ENCODE assay signal across 34 cellular contexts in the genomic region with DNA sequence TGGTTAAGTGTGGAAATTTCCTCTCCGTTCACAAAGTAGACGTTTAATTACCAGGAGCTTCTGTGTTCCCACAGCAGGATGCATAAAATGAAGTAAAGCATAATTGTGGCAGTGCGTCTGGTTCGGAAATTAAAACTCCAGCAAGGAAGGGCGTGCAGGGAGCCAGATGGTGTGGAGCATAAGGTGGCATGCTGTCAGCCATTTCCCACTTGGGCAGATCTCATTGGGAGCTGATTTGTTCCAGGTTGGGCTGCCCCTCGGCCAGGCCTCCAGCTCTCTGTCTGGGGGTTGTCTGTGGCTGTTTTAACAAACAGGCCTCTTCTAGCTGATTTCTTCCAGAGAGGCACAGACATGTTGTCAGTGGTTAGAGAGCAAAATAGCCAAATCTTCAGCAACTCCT.
DNase-seq lines count a peak whose midpoint lies in the region; ATAC-seq and FAIRE-seq lines count a peak whose summit lies in the region.
"Had no signal": no experiment of that assay in that cellular context is flagged by ENCODE, and none has a peak within 500 bp of the region (broad histone marks: within the 10 kb centered on the region; RNA-seq: fewer than 3 reads in every experiment).

No MANE protein-coding gene starts in this region.

- POLR2A ChIA-PET in activated CD4-positive, alpha-beta memory T cell treated with anti-CD3 and anti-CD28 coated beads for 36 hours (lab: Charles Lee): no interaction called here

- H2BK12ac ChIP-seq in trophoblast cell (ENCODE audit: low read length): no peak overlapping the region

- H2BK5ac ChIP-seq in trophoblast cell (ENCODE audit: low read depth, low read length, poor library complexity): no peak overlapping the region

- no peak overlapping the region for H3K23ac ChIP-seq in trophoblast cell (ENCODE audit: low read length)

- no peak overlapping the region for H4K12ac ChIP-seq in trophoblast cell (ENCODE audit: low read depth, low read length)

- CTCF ChIA-PET in activated CD4-positive, alpha-beta memory T cell treated with anti-CD3 and anti-CD28 coated beads for 36 hours (lab: Charles Lee): no interaction called here

- H3K27me3 ChIP-seq in trophoblast cell (ENCODE audit: insufficient read depth, low read length) (no peaks in the 10 kb centered on the region), small intestine (ENCODE audit: control insufficient read depth in 2 of 2, insufficient read depth in 2 of 2, low read length in 2 of 2) (no peaks in the 10 kb centered on the region)
- H3K27me3 ChIP-seq: sigmoid colon, SJSA1 had no signal

- peaks cover 2% of the 10 kb centered on the region for H3K9me3 Mint-ChIP-seq in activated CD4-positive, alpha-beta memory T cell treated with anti-CD3 and anti-CD28 coated beads for 36 hours
- H3K9me3 Mint-ChIP-seq: activated naive CD4-positive, alpha-beta T cell treated with anti-CD3 and anti-CD28 coated beads, Interleukin-2, amount 50 U/mL, for 24 hours; activated T-helper 17 cell treated with anti-CD3 and anti-CD28 coated beads, Interleukin-2, amount 50 U/mL, for 72 hours had no signal

- ATAC-seq in HG02610 (IDR thresholded peaks at IDR 0.05; ENCODE audit: unreplicated experiment): no peak
- ATAC-seq: activated T-helper 17 cell treated with anti-CD3 and anti-CD28 coated beads, Interleukin-2, amount 50 U/mL, for 72 hours; esophagus mucosa; left cardiac atrium had no signal

- H3K4me1 ChIP-seq in trophoblast cell (ENCODE audit: control insufficient read depth in 1 of 2, insufficient read depth in 2 of 2, low read length in 2 of 2): peaks cover 0 to 4% of the 10 kb centered on the region in 2 experiments
- no peaks in the 10 kb centered on the region for H3K4me1 ChIP-seq in small intestine (ENCODE audit: control insufficient read depth in 2 of 2, insufficient read depth in 1 of 2, low read depth in 1 of 2, low read length in 1 of 2)
- H3K4me1 ChIP-seq: sigmoid colon, SJSA1 had no signal

- peak overlapping the region; percentile 5 for H3K27ac ChIP-seq in trophoblast cell (ENCODE audit: low read depth, low read length)
- H3K27ac ChIP-seq in small intestine (ENCODE audit: low read depth in 1 of 2, low read length in 1 of 2): no peak overlapping the region
- H3K27ac ChIP-seq: 22Rv1, GM23248, sigmoid colon, SJSA1 had no signal

- no peak overlapping the region for H3K14ac ChIP-seq in trophoblast cell (ENCODE audit: low read length)

- no peak overlapping the region for H2AK5ac ChIP-seq in trophoblast cell (ENCODE audit: low read length)

- DNase-seq in NCI-H1092 (lab: John Stamatoyannopoulos, UW) (peak; percentile 9), NCI-H1092 treated with DMSO at 0.1 percent for 48 hours (lab: John Stamatoyannopoulos, UW) (no peak), NCI-H2081 treated with DMSO at 0.1 percent for 48 hours (lab: John Stamatoyannopoulos, UW) (peak; percentile 6), cerebellar nuclear complex (lab: John Stamatoyannopoulos, UW) (peak; percentile 89 to 98), trophoblast cell (no peak), small intestine (no peak)
- DNase-seq in activated CD4-positive, alpha-beta memory T cell treated with anti-CD3 and anti-CD28 coated beads for 36 hours: no peak
- DNase-seq: activated CD4-positive, alpha-beta memory T cell treated with anti-CD3 and anti-CD28 coated beads, Interleukin-2, amount 10 ng/mL, durations not matched to agents 7 days and 5 days; activated CD4-positive, CD25-positive, alpha-beta regulatory T cell treated with anti-CD3 and anti-CD28 coated beads, Interleukin-2, amount 50 U/mL, for 72 hours; cortex of kidney; foreskin fibroblast; GM23248; HFFc6; Kasumi-1; left cardiac atrium; mammary epithelial cell; NCI-H2029; NCI-H526; sigmoid colon; stimulated activated CD4-positive, alpha-beta T cell treated with anti-CD3 and anti-CD28 coated beads, Interleukin-15, amount 100 ng/mL, for 24 hours; stimulated activated naive CD4-positive, alpha-beta T cell; T-helper 1 cell had no signal

- H3K4me2 ChIP-seq in trophoblast cell (ENCODE audit: low read length): no peak overlapping the region

- H3K27me3 Mint-ChIP-seq in activated CD4-positive, alpha-beta memory T cell treated with anti-CD3 and anti-CD28 coated beads for 36 hours: no peaks in the 10 kb centered on the region
- H3K27me3 Mint-ChIP-seq: activated CD4-positive, alpha-beta memory T cell treated with anti-CD3 and anti-CD28 coated beads, Interleukin-2, amount 10 ng/mL, durations not matched to agents 7 days and 5 days; activated naive CD4-positive, alpha-beta T cell treated with anti-CD3 and anti-CD28 coated beads, Interleukin-2, amount 50 U/mL, for 24 hours; activated T-helper 17 cell treated with anti-CD3 and anti-CD28 coated beads, Interleukin-2, amount 50 U/mL, for 72 hours; progenitor cell of endocrine pancreas had no signal

- no peaks in the 10 kb centered on the region for H3K9me3 ChIP-seq in trophoblast cell (ENCODE audit: insufficient read depth, low read depth, low read length)
- H3K9me3 ChIP-seq in small intestine (ENCODE audit: control insufficient read depth, low read depth): no peaks in the 10 kb centered on the region
- H3K9me3 ChIP-seq: sigmoid colon, SJSA1 had no signal

- no peak for FAIRE-seq in small intestine (lab: Jason Lieb, UNC)
- FAIRE-seq: bronchial epithelial cell, D721Med, TTC549, urothelium cell line had no signal

- no CpG with 5 or more reads among the region's 6 CpGs for WGBS in trophoblast cell (ENCODE audit: extremely low coverage, insufficient coverage, insufficient read length)
- 60 to 75% (median 69%) methylated on average over 6 of the region's 6 CpGs for WGBS in small intestine, 3 donors

- H3K36me3 ChIP-seq in trophoblast cell (ENCODE audit: control insufficient read depth in 1 of 2, insufficient read depth in 2 of 2, low read length in 2 of 2): no peaks in the 10 kb centered on the region
- no peaks in the 10 kb centered on the region for H3K36me3 ChIP-seq in small intestine (ENCODE audit: control insufficient read depth in 2 of 2, insufficient read depth in 2 of 2, low read length in 2 of 2)
- H3K36me3 ChIP-seq: sigmoid colon, SJSA1 had no signal

- H4K91ac ChIP-seq in trophoblast cell (ENCODE audit: low read depth, low read length): no peak overlapping the region

- H4K8ac ChIP-seq in trophoblast cell (ENCODE audit: low read depth, low read length): no peak overlapping the region

- no peak overlapping the region for H3K4ac ChIP-seq in trophoblast cell (ENCODE audit: low read depth, low read length)

- H3K4me3 ChIP-seq in trophoblast cell (ENCODE audit: low read depth, low read length) (no peak overlapping the region), small intestine (ENCODE audit: low read depth in 1 of 2, low read length in 2 of 2) (no peak overlapping the region)
- H3K4me3 ChIP-seq: GM23248, sigmoid colon, SJSA1 had no signal

- H3K4me1 Mint-ChIP-seq in activated CD4-positive, alpha-beta memory T cell treated with anti-CD3 and anti-CD28 coated beads for 36 hours (ENCODE audit: low read depth): no peaks in the 10 kb centered on the region
- H3K4me1 Mint-ChIP-seq: activated CD4-positive, alpha-beta memory T cell treated with anti-CD3 and anti-CD28 coated beads, Interleukin-2, amount 10 ng/mL, durations not matched to agents 7 days and 5 days; activated naive CD4-positive, alpha-beta T cell treated with anti-CD3 and anti-CD28 coated beads, Interleukin-2, amount 50 U/mL, for 24 hours; activated T-helper 17 cell treated with anti-CD3 and anti-CD28 coated beads, Interleukin-2, amount 50 U/mL, for 72 hours; CD14-positive monocyte had no signal

- no peak overlapping the region for H3K18ac ChIP-seq in trophoblast cell (ENCODE audit: low read length)

- H3K79me2 ChIP-seq in trophoblast cell (ENCODE audit: control insufficient read depth, insufficient read depth, low read length, poor library complexity): no peaks in the 10 kb centered on the region

- intact Hi-C loops in activated CD4-positive, alpha-beta memory T cell treated with anti-CD3 and anti-CD28 coated beads for 36 hours (cut with micrococcal nuclease): no loop called here

- H3K9ac ChIP-seq in trophoblast cell (ENCODE audit: low read length): no peak overlapping the region
- H3K9ac ChIP-seq: GM23248 had no signal

- H3K4me3 Mint-ChIP-seq in activated CD4-positive, alpha-beta memory T cell treated with anti-CD3 and anti-CD28 coated beads for 36 hours: no peak overlapping the region
- H3K4me3 Mint-ChIP-seq: activated CD4-positive, alpha-beta memory T cell treated with anti-CD3 and anti-CD28 coated beads, Interleukin-2, amount 10 ng/mL, durations not matched to agents 7 days and 5 days; activated naive CD4-positive, alpha-beta T cell treated with anti-CD3 and anti-CD28 coated beads, Interleukin-2, amount 50 U/mL, for 24 hours; activated T-helper 17 cell treated with anti-CD3 and anti-CD28 coated beads, Interleukin-2, amount 50 U/mL, for 72 hours; CD14-positive monocyte; HFFc6 had no signal

- H2BK120ac ChIP-seq in trophoblast cell (ENCODE audit: insufficient read depth, low read length, poor library complexity): no peak overlapping the region

- no peaks in the 10 kb centered on the region for H3K79me1 ChIP-seq in trophoblast cell (ENCODE audit: low read length)

- H3K36me3 Mint-ChIP-seq in activated CD4-positive, alpha-beta memory T cell treated with anti-CD3 and anti-CD28 coated beads for 36 hours: no peaks in the 10 kb centered on the region
- H3K36me3 Mint-ChIP-seq: activated naive CD4-positive, alpha-beta T cell treated with anti-CD3 and anti-CD28 coated beads, Interleukin-2, amount 50 U/mL, for 24 hours; CD14-positive monocyte had no signal

- H2AFZ ChIP-seq in trophoblast cell (ENCODE audit: insufficient read depth, low read length, poor library complexity): no peak overlapping the region
- H2AFZ ChIP-seq: GM23248 had no signal

- no peak overlapping the region for H3K27ac Mint-ChIP-seq in activated CD4-positive, alpha-beta memory T cell treated with anti-CD3 and anti-CD28 coated beads for 36 hours
- H3K27ac Mint-ChIP-seq: activated CD4-positive, alpha-beta memory T cell treated with anti-CD3 and anti-CD28 coated beads, Interleukin-2, amount 10 ng/mL, durations not matched to agents 7 days and 5 days; activated naive CD4-positive, alpha-beta T cell treated with anti-CD3 and anti-CD28 coated beads, Interleukin-2, amount 50 U/mL, for 24 hours; activated T-helper 17 cell treated with anti-CD3 and anti-CD28 coated beads, Interleukin-2, amount 50 U/mL, for 72 hours; HFFc6; progenitor cell of endocrine pancreas had no signal

Comparison
In these comparisons a context has a peak if more than half of its experiments do, and no peak if none do; other contexts are left out.
1. DNase-seq: peak in NCI-H1092 (single experiment), NCI-H2081 treated with DMSO at 0.1 percent for 48 hours (single experiment) and cerebellar nuclear complex (2 of 2); none in NCI-H1092 treated with DMSO at 0.1 percent for 48 hours (single experiment), trophoblast cell (0 of 2), activated CD4-positive, alpha-beta memory T cell treated with anti-CD3 and anti-CD28 coated beads for 36 hours (single experiment) and small intestine (single experiment).